24 cellular contexts compared by ENCODE assay signal in genomic region chr5:1759378-1759970, GRCh38. TPM values are rescaled to one million over a fixed set of nuclear protein-coding genes. Genes with fewer than 3 reads are reported as not detected.
DNase-seq lines count a peak whose midpoint lies in the region; TF ChIP-seq lines count a peak whose summit lies in the region.
"Had no signal": no experiment of that assay in that cellular context is flagged by ENCODE, and none has a peak within 500 bp of the region (broad histone marks: within the 10 kb centered on the region; RNA-seq: fewer than 3 reads in every experiment).

No MANE protein-coding gene starts in this region.

- intact Hi-C loops in PC-9 (cut with micrococcal nuclease; ENCODE audit: unreplicated experiment), result no loop called here
- intact Hi-C loops in testis (cut with DNase I; ENCODE audit: low total_unique reads), result no loop called here

- 77 to 79% methylated on average over 11 to 13 of the region's 13 CpGs for WGBS in testis, 2 donors

- H3K27ac ChIP-seq in PC-9 (no peak overlapping the region), testis (no peak overlapping the region)
- H3K27ac ChIP-seq: neutrophil, upper lobe of left lung had no signal

- H3K4me1 ChIP-seq in PC-9 (replicated peaks; ENCODE audit: insufficient read depth), result no peaks in the 10 kb centered on the region
- no peaks in the 10 kb centered on the region for H3K4me1 ChIP-seq in testis
- H3K4me1 ChIP-seq: upper lobe of left lung had no signal

- POLR2A ChIA-PET in PC-9 (lab: Charles Lee; ENCODE audit: unreplicated experiment), result no interaction called here

- H3K79me2 ChIP-seq in PC-9 (ENCODE audit: low read depth), result no peaks in the 10 kb centered on the region

- no peaks in the 10 kb centered on the region for H3K36me3 ChIP-seq in PC-9 (ENCODE audit: low read depth)
- no peaks in the 10 kb centered on the region for H3K36me3 ChIP-seq in testis (ENCODE audit: low read depth, missing control alignments)
- H3K36me3 ChIP-seq: neutrophil, upper lobe of left lung had no signal

- 0 out of 2 replicates have a peak, but pooled peaks have one; percentile 6 for TF ChIP-seq CTCF in PC-9 (conservative IDR thresholded peaks at IDR 0.05)
- TF ChIP-seq CTCF in testis (IDR thresholded peaks at IDR 0.05), result no peak

- H3K4me3 ChIP-seq in PC-9, result no peak overlapping the region
- no peak overlapping the region for H3K4me3 ChIP-seq in testis
- H3K4me3 ChIP-seq: upper lobe of left lung had no signal

- H3K27me3 ChIP-seq in PC-9 (ENCODE audit: insufficient read depth, low read depth) (peaks cover 95% of the 10 kb centered on the region), testis (no peaks in the 10 kb centered on the region)
- H3K27me3 ChIP-seq: upper lobe of left lung had no signal

- no peaks in the 10 kb centered on the region for H3K9me2 ChIP-seq in PC-9 (ENCODE audit: insufficient read depth)

- H2AFZ ChIP-seq in PC-9, result no peak overlapping the region

- CTCF ChIA-PET in PC-9 (lab: Charles Lee), result no interaction called here

- TF ChIP-seq POLR2A in testis (IDR thresholded peaks at IDR 0.05), result no peak

- H4K20me1 ChIP-seq in PC-9 (ENCODE audit: insufficient read depth), result 0 out of 2 replicates have a peak, but pooled peaks cover 3% of the 10 kb centered on the region

- H3K4me2 ChIP-seq in PC-9, result no peak overlapping the region

- peak; percentile 40 for DNase-seq in activated CD8-positive, alpha-beta memory T cell treated with anti-CD3 and anti-CD28 coated beads, Interleukin-2, amount 50 U/mL, for 48 hours
- DNase-seq in activated CD8-positive, alpha-beta memory T cell treated with anti-CD3 and anti-CD28 coated beads for 24 hours, result no peak
- no peak for DNase-seq in PC-9
- peak; percentile 59 for DNase-seq in mesenteric fat pad (ENCODE audit: low spot score)
- DNase-seq in testis, result peak; percentile 6
- no peak for DNase-seq in GDM1 (lab: John Stamatoyannopoulos, UW)
- no peak for DNase-seq in NCI-H2171 treated with DMSO at 0.1 percent for 48 hours (lab: John Stamatoyannopoulos, UW)
- no peak for DNase-seq in UCSD-AML1 (lab: John Stamatoyannopoulos, UW; ENCODE audit: unreplicated experiment)
- DNase-seq: activated CD8-positive, alpha-beta T cell treated with anti-CD3 and anti-CD28 coated beads for 36 hours; activated naive CD4-positive, alpha-beta T cell; activated naive CD8-positive, alpha-beta T cell treated with anti-CD3 and anti-CD28 coated beads, Interleukin-2, amount 50 U/mL, for 24 hours; caudate nucleus; CD4-positive, alpha-beta T cell; erythroblast; KBM-7; NCI-H1092 treated with DMSO at 0.1 percent for 48 hours; NCI-H187; NCI-H2227 treated with DMSO at 0.1 percent for 48 hours; NCI-H526 treated with DMSO at 0.1 percent for 48 hours; PC-3; stimulated activated CD4-positive, alpha-beta T cell treated with anti-CD3 and anti-CD28 coated beads, Interleukin-15, amount 100 ng/mL, for 24 hours; stimulated activated CD4-positive, alpha-beta T cell treated with anti-CD3 and anti-CD28 coated beads, Interleukin-4, amount 100 ng/mL, for 4 hours had no signal

- no peaks in the 10 kb centered on the region for H3F3A ChIP-seq in PC-9 (ENCODE audit: insufficient read depth, low read depth)

- H3K9me3 ChIP-seq in PC-9 (ENCODE audit: insufficient read depth, low read depth) (no peaks in the 10 kb centered on the region), testis (no peaks in the 10 kb centered on the region)
- H3K9me3 ChIP-seq: neutrophil had no signal

- no TSS peak for BruUV-seq in PC-9 (replicated peaks; lab: Mats Ljungman, UMichigan)

RNA-seq across cellular contexts. Expression of gene MRPL36, which starts 40.2 kb away (rescaled TPM):
- total RNA-seq in PC-9 (2021) (143 and 145 TPM in 2 replicates), mesenteric fat pad (50.4 TPM), testis (100 to 1,000 TPM in 1 of 2 donors, 10 to 100 TPM in 1; 60.8 to 101 TPM)
- polyA plus RNA-seq in testis (ENCODE audit: insufficient read depth, low read depth, low replicate concordance), result 164 TPM

RNA-seq across cellular contexts. Expression of gene NDUFS6, which starts 41.7 kb away (rescaled TPM):
- total RNA-seq in PC-9 (2021) (153 and 163 TPM in 2 replicates), mesenteric fat pad (26.4 TPM), testis (10 to 100 TPM; 54.9 to 58.7 TPM)
- 59.3 TPM for polyA plus RNA-seq in testis (ENCODE audit: insufficient read depth, low read depth, low replicate concordance)

Comparison
In these comparisons a context has a peak if more than half of its experiments do, and no peak if none do; other contexts are left out.
1. DNase-seq: peak in activated CD8-positive, alpha-beta memory T cell treated with anti-CD3 and anti-CD28 coated beads, Interleukin-2, amount 50 U/mL, for 48 hours (single experiment), mesenteric fat pad (single experiment) and testis (single experiment); none in activated CD8-positive, alpha-beta memory T cell treated with anti-CD3 and anti-CD28 coated beads for 24 hours (single experiment), PC-9 (0 of 2), GDM1 (single experiment), NCI-H2171 treated with DMSO at 0.1 percent for 48 hours (single experiment) and UCSD-AML1 (single experiment).